In the genomic region with DNA sequence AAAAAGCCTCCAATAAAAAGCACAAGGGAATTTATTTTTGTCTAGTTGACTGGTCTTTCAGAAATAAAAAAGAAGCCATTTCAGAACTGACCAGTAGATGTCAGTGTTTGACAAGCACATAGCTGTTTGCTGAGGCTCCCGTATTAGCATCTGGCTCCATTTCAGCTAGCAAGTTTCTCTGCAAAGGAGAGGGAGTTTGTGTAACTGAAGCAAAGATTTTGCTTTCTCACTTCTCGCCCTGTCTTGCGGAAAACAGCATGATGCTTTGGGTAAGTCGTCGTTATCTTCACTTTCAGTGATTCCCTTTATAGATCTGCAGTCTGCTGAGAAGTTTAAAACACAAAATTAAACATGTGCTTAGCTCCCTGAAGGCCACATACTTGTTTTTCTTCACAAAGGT, we compare ENCODE assay signal across 8 cellular contexts.
A peak's percentile ranks its signal among the peaks of the same experiment; 100 is the strongest.
DNase-seq lines count a peak whose midpoint lies in the region; ATAC-seq and TF ChIP-seq lines count a peak whose summit lies in the region.

No MANE protein-coding gene starts in this region.

- H3K4me3 ChIP-seq in osteoblast (ENCODE audit: insufficient read depth, low read length) = no peak overlapping the region

- H3K36me3 ChIP-seq in osteoblast (ENCODE audit: insufficient read depth, low read length) = no peaks in the 10 kb centered on the region

- H2AFZ ChIP-seq in osteoblast (ENCODE audit: low read length) = no peak overlapping the region

- H3K27me3 Mint-ChIP-seq in activated CD4-positive, alpha-beta T cell treated with anti-CD3 and anti-CD28 coated beads, Interleukin-2, amount 10 ng/mL, durations not matched to agents 7 days and 5 days = no peaks in the 10 kb centered on the region

- peak; percentile 83 for TF ChIP-seq CTCF in osteoblast (IDR thresholded peaks at IDR 0.05; ENCODE audit: extremely low read depth, low read depth, low read length)

- H3K9me3 ChIP-seq in osteoblast (ENCODE audit: low read depth, low read length) = no peaks in the 10 kb centered on the region

- no peaks in the 10 kb centered on the region for H3K27me3 ChIP-seq in osteoblast (ENCODE audit: insufficient read depth, low read length)

- H3K4me1 Mint-ChIP-seq in activated CD4-positive, alpha-beta T cell treated with anti-CD3 and anti-CD28 coated beads, Interleukin-2, amount 10 ng/mL, durations not matched to agents 7 days and 5 days = peaks cover 18% of the 10 kb centered on the region

- H3K9me3 Mint-ChIP-seq in activated CD4-positive, alpha-beta T cell treated with anti-CD3 and anti-CD28 coated beads, Interleukin-2, amount 10 ng/mL, durations not matched to agents 7 days and 5 days = no peaks in the 10 kb centered on the region

- POLR2A ChIA-PET in activated CD4-positive, alpha-beta T cell treated with anti-CD3 and anti-CD28 coated beads, Interleukin-2, amount 10 ng/mL, durations not matched to agents 7 days and 5 days (lab: Charles Lee) = interaction anchor here (1.2 kb wide), 2 partner anchors 186 to 517 kb away, joined by 3 to 5 read pairs; partner anchors contain the start of gene MCTS1

- H3K27ac Mint-ChIP-seq in activated CD4-positive, alpha-beta T cell treated with anti-CD3 and anti-CD28 coated beads, Interleukin-2, amount 10 ng/mL, durations not matched to agents 7 days and 5 days = peak overlapping the region; percentile 84

- CTCF ChIA-PET in activated CD4-positive, alpha-beta T cell treated with anti-CD3 and anti-CD28 coated beads, Interleukin-2, amount 10 ng/mL, durations not matched to agents 7 days and 5 days (lab: Charles Lee) = interaction anchor here (0.7 to 1.5 kb wide), 6 partner anchors 11 to 785 kb away, joined by 3 to 4 read pairs (median 4); no protein-coding TSS in a partner anchor

- no peak overlapping the region for H3K4me2 ChIP-seq in osteoblast (ENCODE audit: insufficient read depth, low read length)

- peak overlapping the region; percentile 8 for H3K4me3 Mint-ChIP-seq in activated CD4-positive, alpha-beta T cell treated with anti-CD3 and anti-CD28 coated beads, Interleukin-2, amount 10 ng/mL, durations not matched to agents 7 days and 5 days

- peak; percentile 76 for ATAC-seq in GM18858 (IDR thresholded peaks at IDR 0.05; ENCODE audit: unreplicated experiment)
- peak; percentile 86 for ATAC-seq in HG03159 (IDR thresholded peaks at IDR 0.05; ENCODE audit: unreplicated experiment)

- H3K79me2 ChIP-seq in osteoblast (ENCODE audit: insufficient read depth, low read length) = no peaks in the 10 kb centered on the region

- H3K4me1 ChIP-seq in osteoblast (ENCODE audit: insufficient read depth, low read length) = peaks cover 3% of the 10 kb centered on the region

- no peak overlapping the region for H3K27ac ChIP-seq in osteoblast (ENCODE audit: low read depth, low read length)

- H4K20me1 ChIP-seq in osteoblast (ENCODE audit: insufficient read depth, low read length) = no peaks in the 10 kb centered on the region

- no peaks in the 10 kb centered on the region for H3K36me3 Mint-ChIP-seq in activated CD4-positive, alpha-beta T cell treated with anti-CD3 and anti-CD28 coated beads, Interleukin-2, amount 10 ng/mL, durations not matched to agents 7 days and 5 days (ENCODE audit: low read depth)

- DNase-seq in COLO829 (ENCODE audit: low spot score) = peak; percentile 45
- DNase-seq in NCI-H345 (lab: John Stamatoyannopoulos, UW) = peak; percentile 50
- DNase-seq in activated CD4-positive, alpha-beta T cell treated with anti-CD3 and anti-CD28 coated beads, Interleukin-2, amount 10 ng/mL, durations not matched to agents 7 days and 5 days = peak; percentile 42
- DNase-seq in fibroblast of the conjunctiva (ENCODE audit: low read depth) = peak; percentile 77
- DNase-seq in osteoblast (ENCODE audit: insufficient read length, low spot score, missing footprints) = no peak
- no peak for DNase-seq in islet precursor cell

Comparison
In these comparisons a context has a peak if more than half of its experiments do, and no peak if none do; other contexts are left out.
1. DNase-seq: peak in COLO829 (single experiment), NCI-H345 (single experiment), activated CD4-positive, alpha-beta T cell treated with anti-CD3 and anti-CD28 coated beads, Interleukin-2, amount 10 ng/mL, durations not matched to agents 7 days and 5 days (single experiment) and fibroblast of the conjunctiva (single experiment); none in osteoblast (single experiment) and islet precursor cell (single experiment).